20 cellular contexts compared by ENCODE assay signal in genomic region chr1:231478800-231479199, GRCh38. TPM values are rescaled to one million over a fixed set of nuclear protein-coding genes. Genes with fewer than 3 reads are reported as not detected.
DNase-seq lines count a peak whose midpoint lies in the region; ATAC-seq and TF ChIP-seq lines count a peak whose summit lies in the region.
"Had no signal": no experiment of that assay in that cellular context is flagged by ENCODE, and none has a peak within 500 bp of the region (broad histone marks: within the 10 kb centered on the region; RNA-seq: fewer than 3 reads in every experiment).

No MANE protein-coding gene starts in this region.

- 78 to 79% methylated on average over 6 to 9 of the region's 9 CpGs for WGBS in endodermal cell (ENCODE audit: insufficient coverage in 1 of 2, insufficient read length in 1 of 2), 2 experiments
- no CpG with 5 or more reads among the region's 9 CpGs for WGBS in mesendoderm (ENCODE audit: extremely low coverage, insufficient coverage, low lambda C conversion rate)

- ATAC-seq in activated T-cell treated with anti-CD3 and anti-CD28 coated beads, Interleukin-2, amount 50 U/mL, for 72 hours (replicated peaks in 1 of 2): no peak
- ATAC-seq in HG03139 (IDR thresholded peaks at IDR 0.05; ENCODE audit: unreplicated experiment): no peak
- ATAC-seq: HepG2 had no signal

- no peak overlapping the region for H3K4me3 ChIP-seq in HAP-1
- H3K4me3 ChIP-seq in endodermal cell (ENCODE audit: low read length): no peak overlapping the region
- no peak overlapping the region for H3K4me3 ChIP-seq in mesendoderm (ENCODE audit: low read length)
- H3K4me3 ChIP-seq: BLaER1, GM23248 had no signal

- no peak overlapping the region for H4K8ac ChIP-seq in mesendoderm (ENCODE audit: low read depth, low read length)

- no peak overlapping the region for H2BK120ac ChIP-seq in mesendoderm (ENCODE audit: low read depth, low read length)

- no peaks in the 10 kb centered on the region for H3K79me2 ChIP-seq in mesendoderm (ENCODE audit: control insufficient read depth, insufficient read depth, low read length)

- no peak overlapping the region for H2AK5ac ChIP-seq in mesendoderm (ENCODE audit: low read length)

- H3K4me2 ChIP-seq in mesendoderm (ENCODE audit: low read length): no peak overlapping the region
- H3K4me2 ChIP-seq: BLaER1 had no signal

- DNase-seq in HAP-1 (ENCODE audit: low spot score in 2 of 2) (peak; percentile 8 to 19), endodermal cell (peak; percentile 66), mesendoderm (peak; percentile 14), NCI-H1694 (lab: John Stamatoyannopoulos, UW) (no peak), NCI-H82 treated with DMSO at 0.1 percent for 48 hours (lab: John Stamatoyannopoulos, UW; ENCODE audit: unreplicated experiment) (no peak)
- no peak for DNase-seq in activated T-cell treated with anti-CD3 and anti-CD28 coated beads, Interleukin-2, amount 50 U/mL, for 72 hours
- DNase-seq: 8988T; CD4-positive, alpha-beta memory T cell; DMS153; DMS79; GM23248; HCEC 1CT; HFFc6; KBM-7 had no signal

- in situ Hi-C loops in HAP-1 (cut with MboI; ENCODE audit: low sequenced_read_pairs): no loop called here

- H3K27ac ChIP-seq in endodermal cell (ENCODE audit: low read depth, low read length) (no peak overlapping the region), mesendoderm (ENCODE audit: low read depth, low read length) (no peak overlapping the region)
- H3K27ac ChIP-seq: BLaER1, GM23248 had no signal

- H3K9me3 ChIP-seq in ES-I3 (ENCODE audit: control insufficient read depth, insufficient read depth, low read length) (no peaks in the 10 kb centered on the region), HAP-1 (no peaks in the 10 kb centered on the region), endodermal cell (ENCODE audit: control insufficient read depth, low read length) (no peaks in the 10 kb centered on the region)

- no peaks in the 10 kb centered on the region for H3K79me1 ChIP-seq in mesendoderm (ENCODE audit: low read length)

- H3K23ac ChIP-seq in mesendoderm (ENCODE audit: low read length): no peak overlapping the region

- no peak overlapping the region for H2BK5ac ChIP-seq in mesendoderm (ENCODE audit: low read length)

- H3K27me3 ChIP-seq in HAP-1 (ENCODE audit: low read depth) (no peaks in the 10 kb centered on the region), endodermal cell (ENCODE audit: control insufficient read depth, insufficient read depth, low read length, poor library complexity, severe bottlenecking) (no peaks in the 10 kb centered on the region), mesendoderm (ENCODE audit: insufficient read depth, low read length, poor library complexity) (no peaks in the 10 kb centered on the region)
- H3K27me3 ChIP-seq: BLaER1 had no signal

- H3K36me3 Mint-ChIP-seq in endodermal cell (ENCODE audit: low read depth): no peaks in the 10 kb centered on the region
- no peaks in the 10 kb centered on the region for H3K36me3 Mint-ChIP-seq in activated T-cell treated with anti-CD3 and anti-CD28 coated beads, Interleukin-2, amount 50 U/mL, for 72 hours (ENCODE audit: insufficient read depth in 2 of 2)
- H3K36me3 Mint-ChIP-seq: CD14-positive monocyte; CD4-positive, alpha-beta memory T cell; IgD-negative memory B cell had no signal

- H3K4me3 Mint-ChIP-seq in endodermal cell: no peak overlapping the region
- no peak overlapping the region for H3K4me3 Mint-ChIP-seq in activated T-cell treated with anti-CD3 and anti-CD28 coated beads, Interleukin-2, amount 50 U/mL, for 72 hours
- H3K4me3 Mint-ChIP-seq: CD4-positive, alpha-beta memory T cell; HFFc6; IgD-negative memory B cell had no signal

- peaks cover 3% of the 10 kb centered on the region for H3K4me1 ChIP-seq in ES-I3 (ENCODE audit: insufficient read depth, low read length)
- H3K4me1 ChIP-seq in HAP-1: no peaks in the 10 kb centered on the region
- no peaks in the 10 kb centered on the region for H3K4me1 ChIP-seq in endodermal cell (ENCODE audit: control insufficient read depth, insufficient read depth, low read length)
- H3K4me1 ChIP-seq in mesendoderm (ENCODE audit: control insufficient read depth, low read depth, low read length): no peaks in the 10 kb centered on the region

- H3K4me1 Mint-ChIP-seq in endodermal cell: no peaks in the 10 kb centered on the region
- no peaks in the 10 kb centered on the region for H3K4me1 Mint-ChIP-seq in activated T-cell treated with anti-CD3 and anti-CD28 coated beads, Interleukin-2, amount 50 U/mL, for 72 hours (ENCODE audit: low read depth)
- H3K4me1 Mint-ChIP-seq: CD14-positive monocyte; CD4-positive, alpha-beta memory T cell; IgD-negative memory B cell had no signal

- no peaks in the 10 kb centered on the region for H3K27me3 Mint-ChIP-seq in endodermal cell (ENCODE audit: insufficient read depth)
- peaks cover 17% of the 10 kb centered on the region for H3K27me3 Mint-ChIP-seq in activated T-cell treated with anti-CD3 and anti-CD28 coated beads, Interleukin-2, amount 50 U/mL, for 72 hours (ENCODE audit: low read depth)

- H3K36me3 ChIP-seq in ES-I3 (ENCODE audit: insufficient read depth, low read length) (no peaks in the 10 kb centered on the region), HAP-1 (replicated peaks) (no peaks in the 10 kb centered on the region), endodermal cell (ENCODE audit: control insufficient read depth, insufficient read depth, low read length) (no peaks in the 10 kb centered on the region), mesendoderm (ENCODE audit: control insufficient read depth, insufficient read depth, low read length) (no peaks in the 10 kb centered on the region)
- H3K36me3 ChIP-seq: BLaER1 had no signal

- H3K56ac ChIP-seq in mesendoderm (ENCODE audit: low read length): no peak overlapping the region

- H4K5ac ChIP-seq in mesendoderm (ENCODE audit: low read length): no peak overlapping the region

- H3K9ac ChIP-seq in ES-I3 (ENCODE audit: low read depth, low read length) (peak overlapping the region; percentile 27; the same call in 1 of the 2 replicates), endodermal cell (ENCODE audit: extremely low read depth, low read length, poor library complexity, severe bottlenecking) (no peak overlapping the region), mesendoderm (ENCODE audit: low read length) (no peak overlapping the region)
- H3K9ac ChIP-seq: BLaER1, GM23248 had no signal

- no peak overlapping the region for H3K27ac Mint-ChIP-seq in endodermal cell
- H3K27ac Mint-ChIP-seq in activated T-cell treated with anti-CD3 and anti-CD28 coated beads, Interleukin-2, amount 50 U/mL, for 72 hours: no peak overlapping the region
- H3K27ac Mint-ChIP-seq: CD14-positive monocyte; CD4-positive, alpha-beta memory T cell; HFFc6; IgD-negative memory B cell had no signal

- no peak overlapping the region for H3K18ac ChIP-seq in mesendoderm (ENCODE audit: low read length)

- no peak overlapping the region for H3K4ac ChIP-seq in mesendoderm (ENCODE audit: low read depth, low read length)

- H2BK15ac ChIP-seq in mesendoderm (replicated peaks; ENCODE audit: low read depth): no peak overlapping the region

- TF ChIP-seq CTCF in endodermal cell (conservative IDR thresholded peaks at IDR 0.05): no peak

- H3K9me3 Mint-ChIP-seq in endodermal cell: no peaks in the 10 kb centered on the region
- H3K9me3 Mint-ChIP-seq in activated T-cell treated with anti-CD3 and anti-CD28 coated beads, Interleukin-2, amount 50 U/mL, for 72 hours: no peaks in the 10 kb centered on the region
- H3K9me3 Mint-ChIP-seq: HFFc6, IgD-negative memory B cell had no signal

RNA-seq across cellular contexts. Expression of gene TSNAX, which starts 49.7 kb away (rescaled TPM):
- total RNA-seq in endodermal cell: 10 to 100 TPM; 38.3 to 45.6 TPM
- 35.3 TPM for polyA plus RNA-seq in endodermal cell (2013, experiment 1 of 2)
- 34.2 TPM for polyA plus RNA-seq in endodermal cell (2013, experiment 2 of 2)
- 26.4 TPM for polyA plus RNA-seq in mesendoderm (2013, experiment 1 of 2)
- 26.4 TPM for polyA plus RNA-seq in mesendoderm (2013, experiment 2 of 2)
- 10 to 100 TPM; 37.4 to 39.2 TPM for total RNA-seq in activated T-cell treated with anti-CD3 and anti-CD28 coated beads, Interleukin-2, amount 50 U/mL, for 72 hours

RNA-seq across cellular contexts. Expression of gene EGLN1, which starts 56.7 kb away (rescaled TPM):
- 10 to 100 TPM; 12.2 to 17.4 TPM for total RNA-seq in endodermal cell
- 17.6 TPM for polyA plus RNA-seq in endodermal cell (2013, experiment 1 of 2)
- 18.7 TPM for polyA plus RNA-seq in endodermal cell (2013, experiment 2 of 2)
- polyA plus RNA-seq in mesendoderm (2013, experiment 1 of 2): 3.9 TPM
- 4.0 TPM for polyA plus RNA-seq in mesendoderm (2013, experiment 2 of 2)
- 10 to 100 TPM; 13.8 to 18.5 TPM for total RNA-seq in activated T-cell treated with anti-CD3 and anti-CD28 coated beads, Interleukin-2, amount 50 U/mL, for 72 hours

Comparison
In these comparisons a context has a peak if more than half of its experiments do, and no peak if none do; other contexts are left out.
1. DNase-seq: peak in HAP-1 (2 of 2), endodermal cell (single experiment) and mesendoderm (single experiment); none in activated T-cell treated with anti-CD3 and anti-CD28 coated beads, Interleukin-2, amount 50 U/mL, for 72 hours (0 of 2), NCI-H1694 (single experiment) and NCI-H82 treated with DMSO at 0.1 percent for 48 hours (single experiment).